ENCODE assay signal across 2 cellular contexts in genomic region chr18:2994603-2995432, GRCh38.
TF ChIP-seq lines count a peak whose summit lies in the region.

No MANE protein-coding gene starts in this region.

TF ChIP-seq in HEK293, 187 proteins besides CTCF, POLR2A, EP300 and RAD21 (continued from another document):
- TF ChIP-seq ZNF280D (tag by site-specific recombination; IDR thresholded peaks at IDR 0.05): no peak

TF ChIP-seq in HepG2, 621 proteins besides CTCF, POLR2A, EP300 and RAD21 (continued from another document):
- TF ChIP-seq AFF4 (CRISPR knock-in tag; IDR thresholded peaks at IDR 0.05): no peak
- no peak for TF ChIP-seq ZSCAN25 (CRISPR knock-in tag; IDR thresholded peaks at IDR 0.05)
- no peak for TF ChIP-seq TGIF2 (CRISPR knock-in tag; IDR thresholded peaks at IDR 0.05)
- no peak for TF ChIP-seq ZNF234 (CRISPR knock-in tag; conservative IDR thresholded peaks at IDR 0.05)
- TF ChIP-seq PRMT3 (CRISPR knock-in tag; IDR thresholded peaks at IDR 0.05; ENCODE audit: borderline replicate concordance, low read depth): no peak
- TF ChIP-seq GATAD2A (CRISPR knock-in tag; IDR thresholded peaks at IDR 0.05): no peak
- no peak for TF ChIP-seq ZNF33B (CRISPR knock-in tag; IDR thresholded peaks at IDR 0.05)
- TF ChIP-seq ZNF460 (CRISPR knock-in tag; IDR thresholded peaks at IDR 0.05; ENCODE audit: borderline replicate concordance): no peak
- peak; percentile 80 for TF ChIP-seq ZNF574 (CRISPR knock-in tag; IDR thresholded peaks at IDR 0.05)
- TF ChIP-seq TOE1 (CRISPR knock-in tag; IDR thresholded peaks at IDR 0.05): no peak
- no peak for TF ChIP-seq ZNF468 (CRISPR knock-in tag; IDR thresholded peaks at IDR 0.05)
- TF ChIP-seq ZNF646 (CRISPR knock-in tag; IDR thresholded peaks at IDR 0.05): no peak
- no peak for TF ChIP-seq HNRNPLL (IDR thresholded peaks at IDR 0.05; ENCODE audit: low read depth, low read length, poor library complexity, severe bottlenecking)
- peak; percentile 26 for TF ChIP-seq SMC3 (IDR thresholded peaks at IDR 0.05; ENCODE audit: low read length)
- TF ChIP-seq THAP9 (CRISPR knock-in tag; IDR thresholded peaks at IDR 0.05; ENCODE audit: borderline replicate concordance): no peak
- TF ChIP-seq STAG1 (CRISPR knock-in tag; IDR thresholded peaks at IDR 0.05): peak; percentile 27; the same call in 1 of the 2 replicates
- no peak for TF ChIP-seq PHB2 (IDR thresholded peaks at IDR 0.05; ENCODE audit: partially characterized antibody)
- TF ChIP-seq ZNF577 (CRISPR knock-in tag; IDR thresholded peaks at IDR 0.05; ENCODE audit: borderline replicate concordance, low read depth): no peak
- TF ChIP-seq ZMAT3 (CRISPR knock-in tag; conservative IDR thresholded peaks at IDR 0.05): no peak
